1 cellular context compared by ENCODE assay signal in the genomic region with DNA sequence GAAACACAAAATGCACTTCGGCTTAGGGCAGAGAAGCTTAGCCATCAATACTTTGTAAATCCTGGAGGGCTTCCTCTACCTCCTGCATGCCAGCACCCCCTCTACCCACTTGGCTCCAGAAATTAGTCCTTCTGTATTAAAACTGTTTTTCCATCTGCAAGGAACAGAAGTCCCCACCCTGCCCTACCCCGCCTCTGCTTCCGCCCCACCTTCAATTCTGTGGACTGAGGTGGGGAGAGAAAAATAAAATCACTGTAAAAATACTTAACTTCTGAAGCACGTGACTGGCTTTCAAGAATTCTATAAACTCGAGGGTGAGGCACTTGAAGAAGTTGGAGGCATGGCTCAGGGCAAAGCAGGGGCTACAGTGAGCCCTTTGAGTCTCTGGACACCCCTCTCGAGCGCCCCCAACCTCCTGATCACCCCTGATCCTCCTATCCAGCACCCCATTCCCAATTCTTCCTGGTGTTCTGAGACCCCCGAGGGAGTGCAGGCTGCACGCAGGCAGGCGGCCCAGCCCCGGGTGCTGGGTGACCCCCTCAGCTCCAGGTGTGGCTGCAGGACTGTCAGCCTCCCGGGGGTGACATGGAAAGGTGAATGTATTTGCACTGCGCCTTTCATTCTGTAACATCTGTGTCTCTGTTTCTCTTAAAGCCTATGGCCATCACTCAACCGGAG.
TF ChIP-seq lines count a peak whose summit lies in the region.

No MANE protein-coding gene starts in this region.

TF ChIP-seq in GM23338, 12 proteins besides CTCF, POLR2A, EP300 and RAD21:
- TF ChIP-seq, protein P1, sequence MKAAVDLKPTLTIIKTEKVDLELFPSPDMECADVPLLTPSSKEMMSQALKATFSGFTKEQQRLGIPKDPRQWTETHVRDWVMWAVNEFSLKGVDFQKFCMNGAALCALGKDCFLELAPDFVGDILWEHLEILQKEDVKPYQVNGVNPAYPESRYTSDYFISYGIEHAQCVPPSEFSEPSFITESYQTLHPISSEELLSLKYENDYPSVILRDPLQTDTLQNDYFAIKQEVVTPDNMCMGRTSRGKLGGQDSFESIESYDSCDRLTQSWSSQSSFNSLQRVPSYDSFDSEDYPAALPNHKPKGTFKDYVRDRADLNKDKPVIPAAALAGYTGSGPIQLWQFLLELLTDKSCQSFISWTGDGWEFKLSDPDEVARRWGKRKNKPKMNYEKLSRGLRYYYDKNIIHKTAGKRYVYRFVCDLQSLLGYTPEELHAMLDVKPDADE (IDR thresholded peaks at IDR 0.05), result no peak
- TF ChIP-seq CREB1 (CRISPR knock-in tag; IDR thresholded peaks at IDR 0.05; ENCODE audit: low read depth) (no peak), POLR2AphosphoS5 (IDR thresholded peaks at IDR 0.05; ENCODE audit: low read depth) (no peak), JUNB (IDR thresholded peaks at IDR 0.05; ENCODE audit: unreplicated experiment) (no peak), REST (IDR thresholded peaks at IDR 0.05; ENCODE audit: unreplicated experiment) (no peak), EZH2 (IDR thresholded peaks at IDR 0.05; ENCODE audit: low read depth, unreplicated experiment) (no peak), EZH2phosphoT487 (IDR thresholded peaks at IDR 0.05; ENCODE audit: unreplicated experiment) (no peak)
